ENCODE assay signal across 24 cellular contexts in genomic region chr19:29476528-29476927, GRCh38. TPM values are rescaled to one million over a fixed set of nuclear protein-coding genes. Genes with fewer than 3 reads are reported as not detected.
"Had no signal": no experiment of that assay in that cellular context is flagged by ENCODE, and none has a peak within 500 bp of the region (broad histone marks: within the 10 kb centered on the region; RNA-seq: fewer than 3 reads in every experiment).

No MANE protein-coding gene starts in this region.

- DNase-seq: colonic mucosa; dermis blood vessel endothelial cell; erythroblast; foreskin melanocyte; head of caudate nucleus; hippocampal formation; left colon; left ventricle myocardium superior; mesendoderm; naive B cell; stimulated activated CD4-positive, alpha-beta T cell treated with anti-CD3 and anti-CD28 coated beads, Interleukin-2, amount 100 ng/mL, for 24 hours; stimulated activated CD4-positive, alpha-beta T cell treated with anti-CD3 and anti-CD28 coated beads, Interleukin-4, amount 100 ng/mL, for 4 hours; stimulated activated naive B cell treated with anti-CD40 and anti-IgM and Interleukin-4, amounts not matched to agents 10 μg/mL and 1 μg/mL and 100 μg/mL, for 72 hours; stimulated activated naive CD8-positive, alpha-beta T cell treated with anti-CD3 and anti-CD28 coated beads, Interleukin-15, amount 100 ng/mL, for 72 hours; substantia nigra; trophoblast cell had no signal

- H3K9me3 ChIP-seq: colonic mucosa had no signal

- H3K4me1 Mint-ChIP-seq: naive B cell; nephron; stimulated activated naive B cell treated with anti-CD40 and anti-IgM and Interleukin-4, amounts not matched to agents 10 μg/mL and 1 μg/mL and 100 μg/mL, for 72 hours; stimulated activated naive CD8-positive, alpha-beta T cell treated with anti-CD3 and anti-CD28 coated beads, Interleukin-15, amount 100 ng/mL, for 72 hours had no signal

- H3K27ac Mint-ChIP-seq: naive B cell; nephron; stimulated activated naive B cell treated with anti-CD40 and anti-IgM and Interleukin-4, amounts not matched to agents 10 μg/mL and 1 μg/mL and 100 μg/mL, for 72 hours; stimulated activated naive CD8-positive, alpha-beta T cell treated with anti-CD3 and anti-CD28 coated beads, Interleukin-15, amount 100 ng/mL, for 72 hours had no signal

- ATAC-seq: left colon; left ventricle myocardium superior; sciatic nerve; stimulated activated naive B cell treated with anti-CD40 and anti-IgM and Interleukin-4, amounts not matched to agents 10 μg/mL and 1 μg/mL and 100 μg/mL, for 72 hours; stimulated activated naive CD8-positive, alpha-beta T cell treated with anti-CD3 and anti-CD28 coated beads, Interleukin-15, amount 100 ng/mL, for 72 hours had no signal

- H3K4me3 Mint-ChIP-seq: naive B cell; nephron; stimulated activated naive B cell treated with anti-CD40 and anti-IgM and Interleukin-4, amounts not matched to agents 10 μg/mL and 1 μg/mL and 100 μg/mL, for 72 hours; stimulated activated naive CD8-positive, alpha-beta T cell treated with anti-CD3 and anti-CD28 coated beads, Interleukin-15, amount 100 ng/mL, for 72 hours had no signal

RNA-seq across cellular contexts. Expression of gene VSTM2B, which starts 49.3 kb away (rescaled TPM):
- total RNA-seq: colonic mucosa, dermis blood vessel endothelial cell, endothelial cell of umbilical vein, kidney epithelial cell, left colon, left ventricle myocardium superior, lung microvascular endothelial cell, osteoblast, pulmonary artery endothelial cell, sciatic nerve, skeletal muscle tissue had no signal
